Comparison of ENCODE assay signal across 8 cellular contexts in the genomic region with DNA sequence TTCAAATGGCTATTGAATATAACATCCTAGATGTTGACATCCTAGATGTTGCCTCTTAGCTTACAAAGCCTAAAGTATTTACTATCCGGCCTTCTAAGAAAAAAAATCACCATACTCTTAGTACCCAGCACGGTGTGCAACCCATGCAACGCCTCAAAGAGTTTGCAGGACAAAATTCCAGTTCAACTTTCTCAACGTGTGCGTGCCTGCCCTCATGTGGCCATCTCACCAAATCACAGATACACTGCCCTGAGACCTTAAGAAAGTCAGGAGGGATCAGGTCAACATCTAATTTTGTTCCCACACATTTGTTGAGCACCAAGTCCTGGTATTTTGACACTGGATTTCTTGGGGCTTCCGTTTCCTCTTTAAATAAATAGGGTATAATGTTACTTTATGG.
DNase-seq lines count a peak whose midpoint lies in the region; ATAC-seq and TF ChIP-seq lines count a peak whose summit lies in the region.

No MANE protein-coding gene starts in this region.

- H3K4me1 ChIP-seq in body of pancreas: no peaks in the 10 kb centered on the region

- WGBS in body of pancreas, 2 donors: 72 to 82% methylated on average over 6 of the region's 6 CpGs

- TF ChIP-seq POLR2A in body of pancreas (IDR thresholded peaks at IDR 0.05): no peak

- peak in 5 of 7 experiments; percentile 12 to 28 (median 23) for TF ChIP-seq CTCF in body of pancreas (IDR thresholded peaks at IDR 0.05)
- TF ChIP-seq CTCF in neural crest cell (conservative IDR thresholded peaks at IDR 0.05): peak; percentile 61

- TF ChIP-seq RAD21 in Ishikawa (IDR thresholded peaks at IDR 0.05; ENCODE audit: low read depth): peak; percentile 30

- H3K27me3 ChIP-seq in body of pancreas: no peaks in the 10 kb centered on the region

- H3K27me3 Mint-ChIP-seq in neural crest cell (ENCODE audit: low read depth): no peaks in the 10 kb centered on the region

- no peak overlapping the region for H3K27ac ChIP-seq in body of pancreas

- peak; percentile 62 for DNase-seq in DMS 273 (lab: John Stamatoyannopoulos, UW; ENCODE audit: unreplicated experiment)
- DNase-seq in DMS 273 treated with DMSO at 0.1 percent for 48 hours (lab: John Stamatoyannopoulos, UW): no peak
- DNase-seq in body of pancreas: no peak
- peak; percentile 21 for DNase-seq in neural crest cell (ENCODE audit: low read depth, low spot score)
- DNase-seq in NCI-H1092 (lab: John Stamatoyannopoulos, UW): no peak
- DNase-seq in NCI-H226: no peak
- DNase-seq in stimulated activated CD4-positive, alpha-beta T cell treated with anti-CD3 and anti-CD28 coated beads, Interleukin-12 subunit alpha, Interleukin-12 subunit beta, amount 100 ng/mL, for 4 hours: no peak

- H3K36me3 ChIP-seq in body of pancreas (replicated peaks in 1 of 2; ENCODE audit: insufficient read depth in 1 of 2, low read depth in 2 of 2): peaks cover 0 to under 1% of the 10 kb centered on the region in 2 donors

- no peak for TF ChIP-seq EP300 in Ishikawa (IDR thresholded peaks at IDR 0.05; ENCODE audit: borderline replicate concordance)

- peaks cover 58% of the 10 kb centered on the region for H3K36me3 Mint-ChIP-seq in neural crest cell (ENCODE audit: low read depth)

- no peak overlapping the region for H3K27ac Mint-ChIP-seq in neural crest cell (ENCODE audit: unreplicated experiment)

- H3K4me3 Mint-ChIP-seq in neural crest cell: no peak overlapping the region

- H3K4me3 ChIP-seq in body of pancreas: no peak overlapping the region

- no peaks in the 10 kb centered on the region for H3K4me1 Mint-ChIP-seq in neural crest cell

- ATAC-seq in body of pancreas: no peak

- H3K9me3 Mint-ChIP-seq in neural crest cell: no peaks in the 10 kb centered on the region

- intact Hi-C loops in body of pancreas (cut with DNase I): no loop called here

- no peaks in the 10 kb centered on the region for H3K9me3 ChIP-seq in body of pancreas

TF ChIP-seq in Ishikawa, 13 proteins besides CTCF, POLR2A, EP300 and RAD21:
- no peak for TF ChIP-seq NFIC (IDR thresholded peaks at IDR 0.05)
- TF ChIP-seq, protein P1, sequence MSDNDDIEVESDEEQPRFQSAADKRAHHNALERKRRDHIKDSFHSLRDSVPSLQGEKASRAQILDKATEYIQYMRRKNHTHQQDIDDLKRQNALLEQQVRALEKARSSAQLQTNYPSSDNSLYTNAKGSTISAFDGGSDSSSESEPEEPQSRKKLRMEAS (IDR thresholded peaks at IDR 0.05): no peak
- TF ChIP-seq FOXM1 (IDR thresholded peaks at IDR 0.05; ENCODE audit: borderline replicate concordance, low read depth): no peak
- no peak for TF ChIP-seq TCF12 (IDR thresholded peaks at IDR 0.05; ENCODE audit: low read depth)
- TF ChIP-seq EGR1 (IDR thresholded peaks at IDR 0.05): no peak
- TF ChIP-seq CREB1 (IDR thresholded peaks at IDR 0.05; ENCODE audit: low read depth): no peak
- TF ChIP-seq, protein P2, sequence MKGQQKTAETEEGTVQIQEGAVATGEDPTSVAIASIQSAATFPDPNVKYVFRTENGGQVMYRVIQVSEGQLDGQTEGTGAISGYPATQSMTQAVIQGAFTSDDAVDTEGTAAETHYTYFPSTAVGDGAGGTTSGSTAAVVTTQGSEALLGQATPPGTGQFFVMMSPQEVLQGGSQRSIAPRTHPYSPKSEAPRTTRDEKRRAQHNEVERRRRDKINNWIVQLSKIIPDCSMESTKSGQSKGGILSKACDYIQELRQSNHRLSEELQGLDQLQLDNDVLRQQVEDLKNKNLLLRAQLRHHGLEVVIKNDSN (IDR thresholded peaks at IDR 0.05): no peak
- no peak for TF ChIP-seq CEBPB (IDR thresholded peaks at IDR 0.05)
- no peak for TF ChIP-seq TAF1 (IDR thresholded peaks at IDR 0.05; ENCODE audit: low read depth)
- no peak for TF ChIP-seq YY1 (IDR thresholded peaks at IDR 0.05; ENCODE audit: low read depth)
- no peak for TF ChIP-seq ZBTB7A (IDR thresholded peaks at IDR 0.05; ENCODE audit: low read depth)
- TF ChIP-seq, protein P3, sequence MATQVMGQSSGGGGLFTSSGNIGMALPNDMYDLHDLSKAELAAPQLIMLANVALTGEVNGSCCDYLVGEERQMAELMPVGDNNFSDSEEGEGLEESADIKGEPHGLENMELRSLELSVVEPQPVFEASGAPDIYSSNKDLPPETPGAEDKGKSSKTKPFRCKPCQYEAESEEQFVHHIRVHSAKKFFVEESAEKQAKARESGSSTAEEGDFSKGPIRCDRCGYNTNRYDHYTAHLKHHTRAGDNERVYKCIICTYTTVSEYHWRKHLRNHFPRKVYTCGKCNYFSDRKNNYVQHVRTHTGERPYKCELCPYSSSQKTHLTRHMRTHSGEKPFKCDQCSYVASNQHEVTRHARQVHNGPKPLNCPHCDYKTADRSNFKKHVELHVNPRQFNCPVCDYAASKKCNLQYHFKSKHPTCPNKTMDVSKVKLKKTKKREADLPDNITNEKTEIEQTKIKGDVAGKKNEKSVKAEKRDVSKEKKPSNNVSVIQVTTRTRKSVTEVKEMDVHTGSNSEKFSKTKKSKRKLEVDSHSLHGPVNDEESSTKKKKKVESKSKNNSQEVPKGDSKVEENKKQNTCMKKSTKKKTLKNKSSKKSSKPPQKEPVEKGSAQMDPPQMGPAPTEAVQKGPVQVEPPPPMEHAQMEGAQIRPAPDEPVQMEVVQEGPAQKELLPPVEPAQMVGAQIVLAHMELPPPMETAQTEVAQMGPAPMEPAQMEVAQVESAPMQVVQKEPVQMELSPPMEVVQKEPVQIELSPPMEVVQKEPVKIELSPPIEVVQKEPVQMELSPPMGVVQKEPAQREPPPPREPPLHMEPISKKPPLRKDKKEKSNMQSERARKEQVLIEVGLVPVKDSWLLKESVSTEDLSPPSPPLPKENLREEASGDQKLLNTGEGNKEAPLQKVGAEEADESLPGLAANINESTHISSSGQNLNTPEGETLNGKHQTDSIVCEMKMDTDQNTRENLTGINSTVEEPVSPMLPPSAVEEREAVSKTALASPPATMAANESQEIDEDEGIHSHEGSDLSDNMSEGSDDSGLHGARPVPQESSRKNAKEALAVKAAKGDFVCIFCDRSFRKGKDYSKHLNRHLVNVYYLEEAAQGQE (IDR thresholded peaks at IDR 0.05; ENCODE audit: low read depth): no peak
- TF ChIP-seq TEAD4 (IDR thresholded peaks at IDR 0.05): no peak

Comparison
In these comparisons a context has a peak if more than half of its experiments do, and no peak if none do; other contexts are left out.
1. DNase-seq: peak in DMS 273 (single experiment) and neural crest cell (single experiment); none in DMS 273 treated with DMSO at 0.1 percent for 48 hours (single experiment), body of pancreas (0 of 4), NCI-H1092 (single experiment), NCI-H226 (single experiment) and stimulated activated CD4-positive, alpha-beta T cell treated with anti-CD3 and anti-CD28 coated beads, Interleukin-12 subunit alpha, Interleukin-12 subunit beta, amount 100 ng/mL, for 4 hours (single experiment).